1 cellular context compared by ENCODE assay signal in genomic region chr19:1259206-1259872, GRCh38.
TF ChIP-seq lines count a peak whose summit lies in the region.

No MANE protein-coding gene starts in this region.

TF ChIP-seq in HepG2, 621 proteins besides CTCF, POLR2A, EP300 and RAD21 (continued from another document and continues in another):
- TF ChIP-seq POGK (CRISPR knock-in tag; conservative IDR thresholded peaks at IDR 0.05), result 0 out of 2 replicates have a peak, but pooled peaks have one; percentile 40
- TF ChIP-seq MIER2 (CRISPR knock-in tag; IDR thresholded peaks at IDR 0.05), result no peak
- no peak for TF ChIP-seq DR1 (CRISPR knock-in tag; IDR thresholded peaks at IDR 0.05)
- peak; percentile 78; the same call in 1 of the 2 replicates for TF ChIP-seq ZNF558 (CRISPR knock-in tag; IDR thresholded peaks at IDR 0.05; ENCODE audit: borderline replicate concordance)
- no peak for TF ChIP-seq NFIB (CRISPR knock-in tag; IDR thresholded peaks at IDR 0.05; ENCODE audit: borderline replicate concordance)
- TF ChIP-seq TBX2 (CRISPR knock-in tag; IDR thresholded peaks at IDR 0.05; ENCODE audit: borderline replicate concordance), result peak; percentile 90
- TF ChIP-seq RFX3 (CRISPR knock-in tag; IDR thresholded peaks at IDR 0.05), result no peak
- TF ChIP-seq ZNF33A (CRISPR knock-in tag; IDR thresholded peaks at IDR 0.05; ENCODE audit: borderline replicate concordance), result no peak; the same call in 1 of the 2 replicates
- TF ChIP-seq ZNF598 (CRISPR knock-in tag; IDR thresholded peaks at IDR 0.05; ENCODE audit: borderline replicate concordance), result peak; percentile 81; the same call in 1 of the 2 replicates
- TF ChIP-seq PPARG (CRISPR knock-in tag; conservative IDR thresholded peaks at IDR 0.05), result peak; percentile 55; the same call in 1 of the 2 replicates
- TF ChIP-seq ZNF275 (CRISPR knock-in tag; IDR thresholded peaks at IDR 0.05; ENCODE audit: borderline replicate concordance), result no peak; the same call in 1 of the 2 replicates
- peak; percentile 75 for TF ChIP-seq ZNF605 (CRISPR knock-in tag; IDR thresholded peaks at IDR 0.05)
- TF ChIP-seq HMG20A (CRISPR knock-in tag; IDR thresholded peaks at IDR 0.05; ENCODE audit: borderline replicate concordance), result 0 out of 2 replicates have a peak, but pooled peaks have one; percentile 29
- TF ChIP-seq ZSCAN9 (CRISPR knock-in tag; IDR thresholded peaks at IDR 0.05; ENCODE audit: borderline replicate concordance), result no peak; the same call in 1 of the 2 replicates
- TF ChIP-seq ZNF639 (CRISPR knock-in tag; conservative IDR thresholded peaks at IDR 0.05), result 0 out of 2 replicates have a peak, but pooled peaks have one; percentile 25
- peak; percentile 86; the same call in 1 of the 2 replicates for TF ChIP-seq THRA (CRISPR knock-in tag; IDR thresholded peaks at IDR 0.05; ENCODE audit: borderline replicate concordance)
- TF ChIP-seq HNF1B (CRISPR knock-in tag; IDR thresholded peaks at IDR 0.05), result peak; percentile 78
- no peak for TF ChIP-seq SCMH1 (CRISPR knock-in tag; IDR thresholded peaks at IDR 0.05; ENCODE audit: borderline replicate concordance)
- TF ChIP-seq ZNF740 (CRISPR knock-in tag; IDR thresholded peaks at IDR 0.05), result peak; percentile 66; the same call in 1 of the 2 replicates
- TF ChIP-seq POLR2AphosphoS5 (IDR thresholded peaks at IDR 0.05; ENCODE audit: low read depth, low read length), result peak; percentile 93
- TF ChIP-seq EEA1 (CRISPR knock-in tag; IDR thresholded peaks at IDR 0.05; ENCODE audit: borderline replicate concordance), result no peak
- TF ChIP-seq GPN1 (CRISPR knock-in tag; IDR thresholded peaks at IDR 0.05; ENCODE audit: borderline replicate concordance), result no peak
- TF ChIP-seq EHMT2 (IDR thresholded peaks at IDR 0.05; ENCODE audit: borderline replicate concordance, low read depth, low read length), result no peak
- no peak for TF ChIP-seq ZNF382 (CRISPR knock-in tag; IDR thresholded peaks at IDR 0.05; ENCODE audit: borderline replicate concordance)
- peak; percentile 100 for TF ChIP-seq AGO2 (optimal IDR thresholded peaks at IDR 0.05; ENCODE audit: low read depth, low read length)
- TF ChIP-seq NFYC (CRISPR knock-in tag; IDR thresholded peaks at IDR 0.05), result no peak
- no peak for TF ChIP-seq RFX5 (IDR thresholded peaks at IDR 0.05; ENCODE audit: low read depth, low read length)
- peak; percentile 98 for TF ChIP-seq AKAP8 (CRISPR knock-in tag; IDR thresholded peaks at IDR 0.05)
- TF ChIP-seq MTA3 (CRISPR knock-in tag; IDR thresholded peaks at IDR 0.05), result no peak
- TF ChIP-seq HNRNPL (IDR thresholded peaks at IDR 0.05; ENCODE audit: low read depth, low read length), result peak; percentile 93
- no peak for TF ChIP-seq ZMAT5 (CRISPR knock-in tag; IDR thresholded peaks at IDR 0.05; ENCODE audit: borderline replicate concordance, low read depth)
- TF ChIP-seq ZBTB14 (CRISPR knock-in tag; IDR thresholded peaks at IDR 0.05), result no peak
- TF ChIP-seq RBAK (CRISPR knock-in tag; IDR thresholded peaks at IDR 0.05), result no peak
- no peak for TF ChIP-seq ZNF24 (IDR thresholded peaks at IDR 0.05)
- no peak for TF ChIP-seq BATF2 (CRISPR knock-in tag; IDR thresholded peaks at IDR 0.05)
- no peak for TF ChIP-seq MYNN (CRISPR knock-in tag; IDR thresholded peaks at IDR 0.05; ENCODE audit: low read depth)
- no peak for TF ChIP-seq ZNF503 (CRISPR knock-in tag; IDR thresholded peaks at IDR 0.05)
- TF ChIP-seq MBNL3 (CRISPR knock-in tag; conservative IDR thresholded peaks at IDR 0.05), result no peak
- 0 out of 2 replicates have a peak, but pooled peaks have one; percentile 34 for TF ChIP-seq PAX8 (CRISPR knock-in tag; IDR thresholded peaks at IDR 0.05; ENCODE audit: borderline replicate concordance)
- no peak for TF ChIP-seq ZNF136 (CRISPR knock-in tag; IDR thresholded peaks at IDR 0.05; ENCODE audit: low read depth)
- TF ChIP-seq CBX2 (IDR thresholded peaks at IDR 0.05; ENCODE audit: low read depth, low read length), result no peak
- TF ChIP-seq CBX2 (CRISPR knock-in tag; IDR thresholded peaks at IDR 0.05; ENCODE audit: low read depth), result no peak
- no peak for TF ChIP-seq SNRNP70 (IDR thresholded peaks at IDR 0.05; ENCODE audit: low read depth, low read length)
- peak; percentile 93; the same call in 1 of the 2 replicates for TF ChIP-seq ZZZ3 (CRISPR knock-in tag; IDR thresholded peaks at IDR 0.05; ENCODE audit: borderline replicate concordance)
- peak; percentile 89 for TF ChIP-seq SKI (IDR thresholded peaks at IDR 0.05; ENCODE audit: partially characterized antibody)
- TF ChIP-seq ZNF772 (CRISPR knock-in tag; IDR thresholded peaks at IDR 0.05), result peak; percentile 75; the same call in 1 of the 2 replicates
- TF ChIP-seq POLR2AphosphoS2 (IDR thresholded peaks at IDR 0.05; ENCODE audit: low read depth, low read length), result peak; percentile 96; the same call in 1 of the 2 replicates
- peak; percentile 89 for TF ChIP-seq ZNF326 (CRISPR knock-in tag; IDR thresholded peaks at IDR 0.05; ENCODE audit: borderline replicate concordance)
- TF ChIP-seq ZNF775 (CRISPR knock-in tag; IDR thresholded peaks at IDR 0.05; ENCODE audit: borderline replicate concordance), result no peak
- TF ChIP-seq RFXANK (CRISPR knock-in tag; IDR thresholded peaks at IDR 0.05), result no peak
- peak; percentile 22; the same call in 1 of the 2 replicates for TF ChIP-seq SNAI1 (CRISPR knock-in tag; IDR thresholded peaks at IDR 0.05; ENCODE audit: borderline replicate concordance)
- peak; percentile 81; the same call in 1 of the 2 replicates for TF ChIP-seq ZNF280D (CRISPR knock-in tag; IDR thresholded peaks at IDR 0.05)
- peak; percentile 83 for TF ChIP-seq SAP130 (CRISPR knock-in tag; IDR thresholded peaks at IDR 0.05; ENCODE audit: low read depth)
- TF ChIP-seq STAT5B (CRISPR knock-in tag; IDR thresholded peaks at IDR 0.05), result no peak
- peak; percentile 72 for TF ChIP-seq BORCS8-MEF2B (CRISPR knock-in tag; IDR thresholded peaks at IDR 0.05)
- peak; percentile 73 for TF ChIP-seq PHF20 (CRISPR knock-in tag; IDR thresholded peaks at IDR 0.05)
